24 cellular contexts compared by ENCODE assay signal in genomic region chr1:231203259-231204057, GRCh38. TPM values are rescaled to one million over a fixed set of nuclear protein-coding genes. Genes with fewer than 3 reads are reported as not detected.
"Had no signal": no experiment of that assay in that cellular context is flagged by ENCODE, and none has a peak within 500 bp of the region (broad histone marks: within the 10 kb centered on the region; RNA-seq: fewer than 3 reads in every experiment).

No MANE protein-coding gene starts in this region.

- FAIRE-seq: colon had no signal

- H3K27ac ChIP-seq: epithelial cell of prostate, esophagus muscularis mucosa, gastrocnemius medialis, lower lobe of right lung, neural progenitor cell, parathyroid adenoma, sigmoid colon, skin epidermis, stomach, thoracic aorta, transverse colon had no signal

- H3K4me3 ChIP-seq: esophagus muscularis mucosa, gastrocnemius medialis, lower lobe of right lung, neural progenitor cell, sigmoid colon, skin epidermis, stomach, thoracic aorta, transverse colon had no signal

- DNase-seq: effector memory CD8-positive, alpha-beta T cell; gastrocnemius medialis; glutamatergic neuron; islet precursor cell; lower lobe of right lung; occipital lobe; sigmoid colon; stimulated activated CD4-positive, alpha-beta T cell treated with anti-CD3 and anti-CD28 coated beads, Interleukin-12 subunit alpha, Interleukin-12 subunit beta, amount 100 ng/mL, for 4 hours; stimulated activated naive CD4-positive, alpha-beta T cell; stomach; substantia nigra; transverse colon had no signal

- H3K36me3 ChIP-seq: esophagus muscularis mucosa, gastrocnemius medialis, lower lobe of right lung, neural progenitor cell, sigmoid colon, stomach, thoracic aorta, transverse colon had no signal

- H3K9me3 ChIP-seq: esophagus muscularis mucosa, gastrocnemius medialis, lower lobe of right lung, sigmoid colon, stomach, thoracic aorta, transverse colon had no signal

- ATAC-seq: effector memory CD8-positive, alpha-beta T cell; gastrocnemius medialis; left lobe of liver; lower lobe of right lung; natural killer cell treated with Interleukin-12 subunit alpha and Interleukin-12 subunit beta and Interleukin-15 and Interleukin-18, amount 100 ng/mL, for 72 hours had no signal

- H3K4me2 ChIP-seq: neural progenitor cell had no signal

- H3K4me1 ChIP-seq: gastrocnemius medialis, lower lobe of right lung, neural progenitor cell, parathyroid adenoma, sigmoid colon, stomach, transverse colon had no signal

- H3K27me3 ChIP-seq: gastrocnemius medialis, sigmoid colon had no signal

RNA-seq across cellular contexts. Expression of gene TRIM67, which starts 41.6 kb away (rescaled TPM):
- total RNA-seq: fibroblast of villous mesenchyme; gastrocnemius medialis; lower lobe of right lung; natural killer cell treated with Interleukin-12 subunit alpha and Interleukin-12 subunit beta and Interleukin-15 and Interleukin-18, amount 100 ng/mL, for 72 hours; pulmonary artery endothelial cell; thoracic aorta; ureter had no signal
